ENCODE assay signal across 7 cellular contexts in genomic region chr4:48905363-48906015, GRCh38. TPM values are rescaled to one million over a fixed set of nuclear protein-coding genes. Genes with fewer than 3 reads are reported as not detected.
A peak's percentile ranks its signal among the peaks of the same experiment; 100 is the strongest.
DNase-seq lines count a peak whose midpoint lies in the region; ATAC-seq and TF ChIP-seq lines count a peak whose summit lies in the region.

No MANE protein-coding gene starts in this region.

- TF ChIP-seq EP300 in sigmoid colon (IDR thresholded peaks at IDR 0.05) = no peak

- no peak; the same call in 1 of the 2 replicates for TF ChIP-seq CTCF in RWPE1 (conservative IDR thresholded peaks at IDR 0.05; ENCODE audit: low read depth)
- TF ChIP-seq CTCF in fibroblast of the aortic adventitia (IDR thresholded peaks at IDR 0.05; ENCODE audit: insufficient read depth, low read length) = peak; percentile 34
- TF ChIP-seq CTCF in sigmoid colon (IDR thresholded peaks at IDR 0.05) = no peak
- TF ChIP-seq CTCF in GM13977 (IDR thresholded peaks at IDR 0.05; ENCODE audit: extremely low read depth, insufficient read depth, missing control alignments) = no peak

- H3K36me3 ChIP-seq in sigmoid colon = peaks cover 0 to 7% (median 2%) of the 10 kb centered on the region in 4 donors

- no peak for ATAC-seq in HG02588 (IDR thresholded peaks at IDR 0.05; ENCODE audit: unreplicated experiment)

- intact Hi-C loops in sigmoid colon (cut with DNase I) = loop anchor here (5.0 kb wide), 2 partner anchors 57 to 328 kb away; no protein-coding TSS in a partner anchor

- H3K9me3 ChIP-seq in sigmoid colon = no peaks in the 10 kb centered on the region

- WGBS in sigmoid colon, 2 donors = 45 to 72% methylated on average over 9 of the region's 9 CpGs

- peak overlapping the region; percentile 81 for H3K27ac ChIP-seq in RWPE1
- H3K27ac ChIP-seq in sigmoid colon = no peak overlapping the region

- in situ Hi-C loops in GM13977 (cut with MboI; ENCODE audit: low pct_unique_long_range_greater_than_20kb, low sequenced_read_pairs, unreplicated experiment) = no loop called here

- CTCF ChIA-PET in RWPE1 (lab: Yijun Ruan, JAX) = interaction anchor here (0.6 to 0.9 kb wide), 2 partner anchors 49 to 198 kb away, joined by 3 read pairs; no protein-coding TSS in a partner anchor

- H3K4me1 ChIP-seq in sigmoid colon = peaks cover 0 to 27% (median 9%) of the 10 kb centered on the region in 4 donors

- no peak for TF ChIP-seq POLR2A in sigmoid colon (IDR thresholded peaks at IDR 0.05)

- POLR2A ChIA-PET in RWPE1 (lab: Yijun Ruan, JAX; ENCODE audit: low non-redundant PET) = interaction anchor here (0.6 kb wide), 2 partner anchors 75 to 210 kb away, joined by 3 read pairs; no protein-coding TSS in a partner anchor

- no peaks in the 10 kb centered on the region for H3K27me3 ChIP-seq in sigmoid colon

- H3K4me3 ChIP-seq in fibroblast of the aortic adventitia (ENCODE audit: low read depth, low read length) (peak overlapping the region; percentile 48), sigmoid colon (peak overlapping the region in 3 of 4 donors; percentile 59 to 77 (median 75))

- DNase-seq in H4 (ENCODE audit: low spot score) = peak; percentile 41
- DNase-seq in RWPE1 (ENCODE audit: low spot score) = peak; percentile 68
- peak; percentile 68 for DNase-seq in fibroblast of the aortic adventitia (ENCODE audit: low read depth)
- DNase-seq in sigmoid colon = no peak
- DNase-seq in GM13977 (ENCODE audit: low spot score) = no peak
- no peak for DNase-seq in NCI-H128 (lab: John Stamatoyannopoulos, UW; ENCODE audit: unreplicated experiment)

RNA-seq across cellular contexts. Expression of gene OCIAD2, which starts 1.1 kb away (rescaled TPM):
- 46.5 and 67.6 TPM in 2 replicates for total RNA-seq in H4 (2014; rRNA removed; shearing (Covaris generic))
- total RNA-seq in fibroblast of the aortic adventitia (ENCODE audit: low replicate concordance) (2.9 and 20.3 TPM in 2 replicates), sigmoid colon (10 to 100 TPM in 2 of 4 donors, 1 to 10 TPM in 2; 7.1 to 21.8 (median 11.4) TPM)
- polyA plus RNA-seq in sigmoid colon = 100 to 1,000 TPM in 1 of 3 donors, 10 to 100 TPM in 2; 78.9 to 188 (median 91.9) TPM

Comparison
In these comparisons a context has a peak if more than half of its experiments do, and no peak if none do; other contexts are left out.
1. DNase-seq: peak in H4 (single experiment), RWPE1 (single experiment) and fibroblast of the aortic adventitia (single experiment); none in sigmoid colon (single experiment), GM13977 (single experiment) and NCI-H128 (single experiment).